In the genomic region with DNA sequence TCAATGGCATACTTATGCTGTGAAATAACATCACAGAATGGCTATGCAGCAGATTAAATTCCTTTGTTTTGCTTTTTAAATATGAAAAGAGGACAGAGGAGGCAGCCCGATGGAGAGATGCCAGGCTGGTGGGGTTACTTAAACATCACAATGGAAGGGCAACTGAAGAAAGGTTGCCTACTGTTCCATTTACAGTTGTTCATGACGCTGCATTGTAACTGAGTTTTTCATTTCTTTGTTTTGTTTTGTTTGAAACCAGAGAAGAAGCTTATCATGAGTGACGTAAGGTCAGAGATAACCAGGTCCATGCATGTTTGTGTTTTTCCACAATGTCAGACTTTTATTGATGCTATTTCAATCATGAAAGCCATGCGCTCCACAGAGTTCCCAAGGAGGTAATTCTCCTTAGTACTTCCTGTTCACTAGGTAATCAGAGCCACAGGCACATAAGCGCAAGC, we compare ENCODE assay signal across 1 cellular context.
TF ChIP-seq lines count a peak whose summit lies in the region.

No MANE protein-coding gene starts in this region.

TF ChIP-seq in HEK293, 187 proteins besides CTCF, POLR2A, EP300 and RAD21 (continued from another document and continues in another):
- no peak; the same call in 1 of the 2 replicates for TF ChIP-seq PATZ1 (tag by site-specific recombination; IDR thresholded peaks at IDR 0.05)
- no peak for TF ChIP-seq ZNF830 (tag by site-specific recombination; IDR thresholded peaks at IDR 0.05; ENCODE audit: low read depth)
- TF ChIP-seq HOXC10 (CRISPR knock-in tag; IDR thresholded peaks at IDR 0.05) = no peak
- TF ChIP-seq ZNF624 (tag by site-specific recombination; IDR thresholded peaks at IDR 0.05) = no peak
- TF ChIP-seq, protein P1, sequence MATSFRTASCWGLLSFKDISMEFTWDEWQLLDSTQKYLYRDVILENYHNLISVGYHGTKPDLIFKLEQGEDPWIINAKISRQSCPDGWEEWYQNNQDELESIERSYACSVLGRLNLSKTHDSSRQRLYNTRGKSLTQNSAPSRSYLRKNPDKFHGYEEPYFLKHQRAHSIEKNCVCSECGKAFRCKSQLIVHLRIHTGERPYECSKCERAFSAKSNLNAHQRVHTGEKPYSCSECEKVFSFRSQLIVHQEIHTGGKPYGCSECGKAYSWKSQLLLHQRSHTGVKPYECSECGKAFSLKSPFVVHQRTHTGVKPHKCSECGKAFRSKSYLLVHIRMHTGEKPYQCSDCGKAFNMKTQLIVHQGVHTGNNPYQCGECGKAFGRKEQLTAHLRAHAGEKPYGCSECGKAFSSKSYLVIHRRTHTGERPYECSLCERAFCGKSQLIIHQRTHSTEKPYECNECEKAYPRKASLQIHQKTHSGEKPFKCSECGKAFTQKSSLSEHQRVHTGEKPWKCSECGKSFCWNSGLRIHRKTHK (tag by site-specific recombination; IDR thresholded peaks at IDR 0.05) = no peak
- no peak for TF ChIP-seq ZNF626 (tag by site-specific recombination; IDR thresholded peaks at IDR 0.05)
- no peak for TF ChIP-seq ZSCAN5A (tag by site-specific recombination; IDR thresholded peaks at IDR 0.05)
- TF ChIP-seq, protein P2, sequence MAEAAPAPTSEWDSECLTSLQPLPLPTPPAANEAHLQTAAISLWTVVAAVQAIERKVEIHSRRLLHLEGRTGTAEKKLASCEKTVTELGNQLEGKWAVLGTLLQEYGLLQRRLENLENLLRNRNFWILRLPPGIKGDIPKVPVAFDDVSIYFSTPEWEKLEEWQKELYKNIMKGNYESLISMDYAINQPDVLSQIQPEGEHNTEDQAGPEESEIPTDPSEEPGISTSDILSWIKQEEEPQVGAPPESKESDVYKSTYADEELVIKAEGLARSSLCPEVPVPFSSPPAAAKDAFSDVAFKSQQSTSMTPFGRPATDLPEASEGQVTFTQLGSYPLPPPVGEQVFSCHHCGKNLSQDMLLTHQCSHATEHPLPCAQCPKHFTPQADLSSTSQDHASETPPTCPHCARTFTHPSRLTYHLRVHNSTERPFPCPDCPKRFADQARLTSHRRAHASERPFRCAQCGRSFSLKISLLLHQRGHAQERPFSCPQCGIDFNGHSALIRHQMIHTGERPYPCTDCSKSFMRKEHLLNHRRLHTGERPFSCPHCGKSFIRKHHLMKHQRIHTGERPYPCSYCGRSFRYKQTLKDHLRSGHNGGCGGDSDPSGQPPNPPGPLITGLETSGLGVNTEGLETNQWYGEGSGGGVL (tag by site-specific recombination; IDR thresholded peaks at IDR 0.05) = no peak
- 0 out of 2 replicates have a peak, but pooled peaks have one; percentile 25 for TF ChIP-seq ZNF366 (tag by site-specific recombination; conservative IDR thresholded peaks at IDR 0.05)
- no peak for TF ChIP-seq ZNF654 (tag by site-specific recombination; IDR thresholded peaks at IDR 0.05; ENCODE audit: low read depth)
- 0 out of 2 replicates have a peak, but pooled peaks have one; percentile 37 for TF ChIP-seq ZSCAN23 (tag by site-specific recombination; IDR thresholded peaks at IDR 0.05)
- TF ChIP-seq, protein P3, sequence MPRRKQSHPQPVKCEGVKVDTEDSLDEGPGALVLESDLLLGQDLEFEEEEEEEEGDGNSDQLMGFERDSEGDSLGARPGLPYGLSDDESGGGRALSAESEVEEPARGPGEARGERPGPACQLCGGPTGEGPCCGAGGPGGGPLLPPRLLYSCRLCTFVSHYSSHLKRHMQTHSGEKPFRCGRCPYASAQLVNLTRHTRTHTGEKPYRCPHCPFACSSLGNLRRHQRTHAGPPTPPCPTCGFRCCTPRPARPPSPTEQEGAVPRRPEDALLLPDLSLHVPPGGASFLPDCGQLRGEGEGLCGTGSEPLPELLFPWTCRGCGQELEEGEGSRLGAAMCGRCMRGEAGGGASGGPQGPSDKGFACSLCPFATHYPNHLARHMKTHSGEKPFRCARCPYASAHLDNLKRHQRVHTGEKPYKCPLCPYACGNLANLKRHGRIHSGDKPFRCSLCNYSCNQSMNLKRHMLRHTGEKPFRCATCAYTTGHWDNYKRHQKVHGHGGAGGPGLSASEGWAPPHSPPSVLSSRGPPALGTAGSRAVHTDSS (tag by site-specific recombination; IDR thresholded peaks at IDR 0.05) = no peak
- no peak for TF ChIP-seq ZNF175 (tag by site-specific recombination; IDR thresholded peaks at IDR 0.05)
- TF ChIP-seq ZNF146 (tag by site-specific recombination; IDR thresholded peaks at IDR 0.05) = no peak
- TF ChIP-seq ZNF791 (tag by site-specific recombination; IDR thresholded peaks at IDR 0.05) = no peak
- TF ChIP-seq ZNF114 (tag by site-specific recombination; IDR thresholded peaks at IDR 0.05) = no peak
- TF ChIP-seq ZNF48 (tag by site-specific recombination; IDR thresholded peaks at IDR 0.05) = no peak
- no peak for TF ChIP-seq ZNF677 (tag by site-specific recombination; IDR thresholded peaks at IDR 0.05)
- no peak for TF ChIP-seq ZNF155 (tag by site-specific recombination; IDR thresholded peaks at IDR 0.05)
- TF ChIP-seq ATF2 (tag by site-specific recombination; IDR thresholded peaks at IDR 0.05; ENCODE audit: low read depth) = peak; percentile 89
- TF ChIP-seq ZNF521 (tag by site-specific recombination; IDR thresholded peaks at IDR 0.05) = no peak
- peak; percentile 86 for TF ChIP-seq GLI2 (tag by site-specific recombination; IDR thresholded peaks at IDR 0.05; ENCODE audit: borderline replicate concordance, low read depth)
- no peak for TF ChIP-seq ZNF621 (tag by site-specific recombination; IDR thresholded peaks at IDR 0.05)
- TF ChIP-seq, protein P4, sequence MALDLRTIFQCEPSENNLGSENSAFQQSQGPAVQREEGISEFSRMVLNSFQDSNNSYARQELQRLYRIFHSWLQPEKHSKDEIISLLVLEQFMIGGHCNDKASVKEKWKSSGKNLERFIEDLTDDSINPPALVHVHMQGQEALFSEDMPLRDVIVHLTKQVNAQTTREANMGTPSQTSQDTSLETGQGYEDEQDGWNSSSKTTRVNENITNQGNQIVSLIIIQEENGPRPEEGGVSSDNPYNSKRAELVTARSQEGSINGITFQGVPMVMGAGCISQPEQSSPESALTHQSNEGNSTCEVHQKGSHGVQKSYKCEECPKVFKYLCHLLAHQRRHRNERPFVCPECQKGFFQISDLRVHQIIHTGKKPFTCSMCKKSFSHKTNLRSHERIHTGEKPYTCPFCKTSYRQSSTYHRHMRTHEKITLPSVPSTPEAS (tag by site-specific recombination; IDR thresholded peaks at IDR 0.05) = no peak
- no peak for TF ChIP-seq ZNF76 (tag by site-specific recombination; IDR thresholded peaks at IDR 0.05; ENCODE audit: borderline replicate concordance, low read depth)
- TF ChIP-seq ZNF335 (tag by site-specific recombination; conservative IDR thresholded peaks at IDR 0.05) = no peak
- no peak for TF ChIP-seq ZNF549 (tag by site-specific recombination; IDR thresholded peaks at IDR 0.05)
- TF ChIP-seq KLF7 (tag by site-specific recombination; IDR thresholded peaks at IDR 0.05; ENCODE audit: borderline replicate concordance) = no peak
- no peak for TF ChIP-seq ZNF701 (tag by site-specific recombination; IDR thresholded peaks at IDR 0.05)
- no peak for TF ChIP-seq PRDM10 (tag by site-specific recombination; IDR thresholded peaks at IDR 0.05)
- no peak for TF ChIP-seq ZNF112 (tag by site-specific recombination; IDR thresholded peaks at IDR 0.05)
- TF ChIP-seq ZNF274 (IDR thresholded peaks at IDR 0.05; ENCODE audit: low read length) = no peak
- TF ChIP-seq ZNF274 (tag by site-specific recombination; IDR thresholded peaks at IDR 0.05; ENCODE audit: borderline replicate concordance) = no peak
- TF ChIP-seq ZNF350 (tag by site-specific recombination; IDR thresholded peaks at IDR 0.05) = no peak
- no peak for TF ChIP-seq ZBTB11 (tag by site-specific recombination; conservative IDR thresholded peaks at IDR 0.05; ENCODE audit: low read depth)
- peak; percentile 98 for TF ChIP-seq ZNF629 (tag by site-specific recombination; IDR thresholded peaks at IDR 0.05)
- peak; percentile 42; the same call in 1 of the 2 replicates for TF ChIP-seq TRIM28 (IDR thresholded peaks at IDR 0.05; ENCODE audit: borderline replicate concordance, low read length)
- no peak for TF ChIP-seq ZNF221 (tag by site-specific recombination; IDR thresholded peaks at IDR 0.05; ENCODE audit: borderline replicate concordance)
- TF ChIP-seq YY1 (tag by site-specific recombination; IDR thresholded peaks at IDR 0.05) = no peak
